In the genomic region with DNA sequence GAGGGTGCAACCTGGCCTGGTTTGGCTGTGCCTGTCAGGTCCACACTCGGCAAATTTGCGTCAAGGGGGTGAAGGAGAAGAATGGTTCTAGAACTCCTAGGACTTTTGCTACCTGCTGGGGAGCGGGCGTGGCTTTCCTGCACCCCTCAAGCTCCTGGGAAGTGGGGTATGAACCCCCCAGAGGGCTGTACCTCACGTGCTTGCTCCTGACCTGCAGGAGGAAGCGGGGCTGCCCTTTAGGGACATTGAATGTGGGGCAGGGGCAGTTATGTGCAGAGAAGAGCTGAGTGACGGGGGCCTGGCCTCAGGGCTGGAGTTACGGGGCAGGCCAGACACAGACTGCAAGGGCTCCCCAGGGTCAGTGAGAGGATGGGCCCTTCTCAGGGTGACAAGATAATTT, we compare ENCODE assay signal across 18 cellular contexts.
"Had no signal": no experiment of that assay in that cellular context is flagged by ENCODE, and none has a peak within 500 bp of the region (broad histone marks: within the 10 kb centered on the region; RNA-seq: fewer than 3 reads in every experiment).

No MANE protein-coding gene starts in this region.

- FAIRE-seq: bronchial epithelial cell, endothelial cell of umbilical vein had no signal

- ATAC-seq: gastroesophageal sphincter; mucosa of descending colon; naive thymus-derived CD4-positive, alpha-beta T cell; right cardiac atrium had no signal

- DNase-seq: activated CD4-positive, alpha-beta T cell treated with anti-CD3 and anti-CD28 coated beads, Interleukin-2, amount 50 U/mL, for 4 hours; activated T-cell treated with anti-CD3 and anti-CD28 coated beads for 4 hours; effector memory CD4-positive, alpha-beta T cell; mesenchymal stem cell; mucosa of descending colon; naive thymus-derived CD4-positive, alpha-beta T cell; upper lobe of left lung; WERI-Rb-1 had no signal

- H3K27ac Mint-ChIP-seq: activated naive CD8-positive, alpha-beta T cell; T-helper 1 cell treated with Interleukin-12 subunit alpha and Interleukin-12 subunit beta and Interleukin-4 antibody, amounts not matched to agents 30 μg/mL and 1 μg/mL, for 36 hours had no signal

- H3K27me3 Mint-ChIP-seq: activated naive CD8-positive, alpha-beta T cell; naive thymus-derived CD4-positive, alpha-beta T cell had no signal

- H3K4me3 Mint-ChIP-seq: activated naive CD8-positive, alpha-beta T cell; naive thymus-derived CD4-positive, alpha-beta T cell; T-helper 1 cell treated with Interleukin-12 subunit alpha and Interleukin-12 subunit beta and Interleukin-4 antibody, amounts not matched to agents 30 μg/mL and 1 μg/mL, for 36 hours had no signal

- H3K9me3 ChIP-seq: mucosa of descending colon, prostate gland, thoracic aorta, upper lobe of left lung had no signal

- H3K4me1 ChIP-seq: esophagus muscularis mucosa, gastroesophageal sphincter, prostate gland, upper lobe of left lung had no signal

- H3K36me3 ChIP-seq: esophagus muscularis mucosa, gastroesophageal sphincter, prostate gland, thoracic aorta, upper lobe of left lung, WERI-Rb-1 had no signal

- H3K27ac ChIP-seq: esophagus muscularis mucosa, gastroesophageal sphincter, prostate gland, skin epidermis, thoracic aorta, upper lobe of left lung, WERI-Rb-1 had no signal

- H3K4me3 ChIP-seq: esophagus muscularis mucosa, gastroesophageal sphincter, mucosa of descending colon, prostate gland, skin epidermis, thoracic aorta, upper lobe of left lung had no signal

- H3K27me3 ChIP-seq: upper lobe of left lung had no signal
